8 cellular contexts compared by ENCODE assay signal in the genomic region with DNA sequence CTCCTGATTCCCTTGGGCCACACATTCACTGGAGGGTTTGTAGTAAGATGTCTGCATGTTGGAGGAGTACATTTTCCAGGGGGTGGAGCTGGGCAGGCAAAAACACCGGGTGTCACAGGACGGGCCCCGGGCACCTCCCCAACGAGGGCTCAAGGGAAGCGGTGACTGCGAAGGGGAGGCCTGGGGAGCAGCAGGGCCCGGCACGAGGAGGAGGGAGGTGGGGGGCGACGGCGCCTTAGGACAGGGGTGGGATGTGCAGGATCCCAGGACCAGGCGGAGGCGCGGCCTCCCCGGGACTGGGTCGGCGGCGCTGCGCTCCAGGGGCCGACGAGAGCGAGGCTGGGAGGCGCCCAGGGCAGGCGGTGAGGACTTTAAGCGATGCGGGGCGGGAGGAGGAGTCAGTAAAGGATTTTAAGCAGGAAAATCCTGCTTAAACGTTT. TPM values are rescaled to one million over a fixed set of nuclear protein-coding genes. Genes with fewer than 3 reads are reported as not detected.
A peak's percentile ranks its signal among the peaks of the same experiment; 100 is the strongest.
DNase-seq lines count a peak whose midpoint lies in the region; ATAC-seq and TF ChIP-seq lines count a peak whose summit lies in the region.

No MANE protein-coding gene starts in this region.

- H3K4me1 ChIP-seq in KMS-11 (ENCODE audit: low read depth, poor library complexity, severe bottlenecking) (no peaks in the 10 kb centered on the region), thyroid gland (peaks cover 12 to 14% of the 10 kb centered on the region in 2 donors)

- POLR2A ChIA-PET in activated CD8-positive, alpha-beta T cell treated with anti-CD3 and anti-CD28 coated beads for 36 hours (lab: Charles Lee), result interaction anchor here (0.7 to 1.6 kb wide), 2 partner anchors 16 to 141 kb away, joined by 3 to 4 read pairs; no protein-coding TSS in a partner anchor
- POLR2A ChIA-PET in naive thymus-derived CD8-positive, alpha-beta T cell (lab: Charles Lee), result interaction anchor here (0.6 kb wide), 1 partner anchor 1013 kb away, joined by 3 read pairs; the partner anchor contains the start of genes PRPF31 and TFPT

- ATAC-seq in GM21381 (IDR thresholded peaks at IDR 0.05; ENCODE audit: unreplicated experiment), result peak; percentile 23
- ATAC-seq in activated CD8-positive, alpha-beta T cell treated with anti-CD3 and anti-CD28 coated beads for 36 hours, result peak; percentile 9
- peak; percentile 62 for ATAC-seq in esophagus mucosa
- ATAC-seq in naive thymus-derived CD8-positive, alpha-beta T cell, result peak; percentile 6 to 14

- no peak for TF ChIP-seq CTCF in C4-2B (conservative IDR thresholded peaks at IDR 0.05)
- TF ChIP-seq CTCF in KMS-11 (conservative IDR thresholded peaks at IDR 0.05; ENCODE audit: low read depth, low read length), result no peak
- TF ChIP-seq CTCF in activated CD8-positive, alpha-beta T cell treated with anti-CD3 and anti-CD28 coated beads for 36 hours (IDR thresholded peaks at IDR 0.05), result no peak
- TF ChIP-seq CTCF in thyroid gland (IDR thresholded peaks at IDR 0.05), result no peak

- H3K79me2 ChIP-seq in KMS-11 (ENCODE audit: insufficient read depth, low read depth), result peaks cover 4% of the 10 kb centered on the region; the same call in 1 of the 2 replicates

- peak; percentile 68 for DNase-seq in activated CD8-positive, alpha-beta T cell treated with anti-CD3 and anti-CD28 coated beads for 36 hours
- peak in 9 of 10 donors; percentile 10 to 69 (median 28) for DNase-seq in naive thymus-derived CD8-positive, alpha-beta T cell
- DNase-seq in thyroid gland, result peak; percentile 38 to 45
- DNase-seq in NK-92 treated with Interleukin-12 subunit alpha and Interleukin-12 subunit beta, amount 100 ng/mL, for 24 hours (lab: John Stamatoyannopoulos, UW), result no peak

- H3K4me1 Mint-ChIP-seq in activated CD8-positive, alpha-beta T cell treated with anti-CD3 and anti-CD28 coated beads for 36 hours (ENCODE audit: low read depth), result peaks cover 33% of the 10 kb centered on the region
- H3K4me1 Mint-ChIP-seq in naive thymus-derived CD8-positive, alpha-beta T cell, result peaks cover 20 to 45% (median 41%) of the 10 kb centered on the region in 4 donors

- H2AFZ ChIP-seq in KMS-11 (ENCODE audit: low read depth), result peak overlapping the region; percentile 66

- H3K36me3 ChIP-seq in KMS-11 (ENCODE audit: insufficient read depth) (no peaks in the 10 kb centered on the region), thyroid gland (no peaks in the 10 kb centered on the region)

- no peaks in the 10 kb centered on the region for H3K27me3 ChIP-seq in KMS-11 (ENCODE audit: insufficient read depth, low read depth)
- H3K27me3 ChIP-seq in thyroid gland, result no peaks in the 10 kb centered on the region

- H3K4me3 Mint-ChIP-seq in activated CD8-positive, alpha-beta T cell treated with anti-CD3 and anti-CD28 coated beads for 36 hours, result peak overlapping the region; percentile 92
- peak overlapping the region; percentile 88 to 97 (median 94) for H3K4me3 Mint-ChIP-seq in naive thymus-derived CD8-positive, alpha-beta T cell

- WGBS in thyroid gland, 2 donors, result 0% methylated on average over 28 of the region's 28 CpGs

- H3K27ac ChIP-seq in C4-2B (peak overlapping the region; percentile 77), KMS-11 (peak overlapping the region; percentile 35), thyroid gland (peak overlapping the region; percentile 63 to 84 (median 64))

- no peaks in the 10 kb centered on the region for H4K20me1 ChIP-seq in KMS-11 (ENCODE audit: insufficient read depth)

- no peak for TF ChIP-seq POLR2A in thyroid gland (IDR thresholded peaks at IDR 0.05)

- H3K9me3 Mint-ChIP-seq in activated CD8-positive, alpha-beta T cell treated with anti-CD3 and anti-CD28 coated beads for 36 hours, result peaks cover 8% of the 10 kb centered on the region
- H3K9me3 Mint-ChIP-seq in naive thymus-derived CD8-positive, alpha-beta T cell, result peaks cover 0 to 54% (median 15%) of the 10 kb centered on the region in 9 donors

- H3K36me3 Mint-ChIP-seq in activated CD8-positive, alpha-beta T cell treated with anti-CD3 and anti-CD28 coated beads for 36 hours (ENCODE audit: low read depth), result peaks cover 42% of the 10 kb centered on the region
- H3K36me3 Mint-ChIP-seq in naive thymus-derived CD8-positive, alpha-beta T cell, result peaks cover 22 to 40% (median 32%) of the 10 kb centered on the region in 3 donors

- intact Hi-C loops in activated CD8-positive, alpha-beta T cell treated with anti-CD3 and anti-CD28 coated beads for 36 hours (cut with micrococcal nuclease), result no loop called here
- intact Hi-C loops in thyroid gland (cut with DNase I), result no loop called here

- peak overlapping the region; percentile 77; the same call in 1 of the 2 replicates for H3K4me2 ChIP-seq in KMS-11

- H3K4me3 ChIP-seq in KMS-11 (IDR thresholded peaks at IDR 0.05; ENCODE audit: insufficient read depth, low read depth, low read length) (no peak overlapping the region), thyroid gland (replicated peaks in 1 of 3) (peak overlapping the region; percentile 48 to 100 (median 84))

- H3K9ac ChIP-seq in KMS-11, result peak overlapping the region; percentile 64; the same call in 1 of the 2 replicates

- H3K27me3 Mint-ChIP-seq in activated CD8-positive, alpha-beta T cell treated with anti-CD3 and anti-CD28 coated beads for 36 hours, result no peaks in the 10 kb centered on the region
- H3K27me3 Mint-ChIP-seq in naive thymus-derived CD8-positive, alpha-beta T cell, result peaks cover 0 to 2% (median 0%) of the 10 kb centered on the region in 5 donors

- H3K9me3 ChIP-seq in thyroid gland, result no peaks in the 10 kb centered on the region

- CTCF ChIA-PET in activated CD8-positive, alpha-beta T cell treated with anti-CD3 and anti-CD28 coated beads for 36 hours (lab: Charles Lee), result interaction anchor here (1.0 kb wide), 1 partner anchor 109 kb away, joined by 3 read pairs; no protein-coding TSS in a partner anchor

- H3K27ac Mint-ChIP-seq in activated CD8-positive, alpha-beta T cell treated with anti-CD3 and anti-CD28 coated beads for 36 hours, result peak overlapping the region; percentile 93
- H3K27ac Mint-ChIP-seq in naive thymus-derived CD8-positive, alpha-beta T cell, result peak overlapping the region; percentile 92 to 98 (median 97)

RNA-seq across cellular contexts. Expression of gene ZNF160, which starts 0.5 kb away (rescaled TPM):
- total RNA-seq in activated CD8-positive, alpha-beta T cell treated with anti-CD3 and anti-CD28 coated beads for 36 hours, result 10 to 100 TPM; 48.0 to 50.0 TPM
- total RNA-seq in esophagus mucosa, result 9.2 TPM
- 10 to 100 TPM; 74.0 to 87.3 TPM for total RNA-seq in naive thymus-derived CD8-positive, alpha-beta T cell
- polyA plus RNA-seq in naive thymus-derived CD8-positive, alpha-beta T cell, result 10 to 100 TPM; 18.0 to 29.1 (median 19.1) TPM
- total RNA-seq in thyroid gland, result 100 to 1,000 TPM in 1 of 4 donors, 10 to 100 TPM in 3; 61.0 to 109 (median 81.4) TPM

RNA-seq across cellular contexts. Expression of gene ZNF415, which starts 30.0 kb away (rescaled TPM):
- total RNA-seq in activated CD8-positive, alpha-beta T cell treated with anti-CD3 and anti-CD28 coated beads for 36 hours, result 1 to 10 TPM; 3.1 to 3.7 TPM
- 0.28 TPM for total RNA-seq in esophagus mucosa
- total RNA-seq in naive thymus-derived CD8-positive, alpha-beta T cell, result 1 to 10 TPM; 5.1 to 5.3 TPM
- polyA plus RNA-seq in naive thymus-derived CD8-positive, alpha-beta T cell, result 1 to 10 TPM in 2 of 3 donors, under 1 TPM in 1; 0.92 to 3.7 (median 2.6) TPM
- 10 to 100 TPM; 14.5 to 37.6 (median 18.9) TPM for total RNA-seq in thyroid gland

RNA-seq across cellular contexts. Expression of gene ZNF347, which starts 56.1 kb away (rescaled TPM):
- total RNA-seq in activated CD8-positive, alpha-beta T cell treated with anti-CD3 and anti-CD28 coated beads for 36 hours, result 1 to 10 TPM; 6.6 to 8.2 TPM
- total RNA-seq in esophagus mucosa (2.6 TPM), thyroid gland (10 to 100 TPM; 13.1 to 27.7 (median 19.9) TPM)
- total RNA-seq in naive thymus-derived CD8-positive, alpha-beta T cell, result 10 to 100 TPM; 26.0 to 27.1 TPM
- 1 to 10 TPM; 5.8 to 7.7 (median 7.4) TPM for polyA plus RNA-seq in naive thymus-derived CD8-positive, alpha-beta T cell

RNA-seq across cellular contexts. Expression of gene ERVV-2, which starts 58.2 kb away (rescaled TPM):
- total RNA-seq in activated CD8-positive, alpha-beta T cell treated with anti-CD3 and anti-CD28 coated beads for 36 hours, result not detected
- total RNA-seq in esophagus mucosa (not detected), thyroid gland (under 1 TPM in 1 of 4 donors, not detected in 3; 0.40 TPM)
- total RNA-seq in naive thymus-derived CD8-positive, alpha-beta T cell, result not detected
- not detected for polyA plus RNA-seq in naive thymus-derived CD8-positive, alpha-beta T cell

Comparison
In these comparisons a context has a peak if more than half of its experiments do, and no peak if none do; other contexts are left out.
1. ATAC-seq: peak in every context shown above with its lines; median percentile 62 in esophagus mucosa; 23 in GM21381; 10 in naive thymus-derived CD8-positive, alpha-beta T cell; 9 in activated CD8-positive, alpha-beta T cell treated with anti-CD3 and anti-CD28 coated beads for 36 hours.